Comparison of ENCODE assay signal across 17 cellular contexts in the genomic region with DNA sequence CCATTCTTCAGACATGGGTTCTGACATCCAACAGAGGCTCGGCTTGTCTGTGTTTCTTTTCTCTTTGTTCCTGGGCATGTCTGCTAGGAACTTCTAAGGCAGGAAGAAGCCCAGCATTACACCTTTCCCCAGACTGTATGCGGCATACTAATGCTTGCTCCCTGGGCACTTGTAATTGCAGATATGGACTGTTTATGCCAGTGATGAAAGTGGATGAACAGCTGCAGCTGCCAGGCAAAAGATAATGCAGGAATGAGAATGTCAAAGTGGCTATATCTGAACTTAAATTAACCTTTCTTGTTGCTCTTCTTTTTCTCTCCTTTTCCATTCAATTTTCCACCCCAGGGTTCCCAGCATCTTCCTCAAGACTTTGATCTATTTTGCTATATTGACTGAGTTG.
"Had no signal": no experiment of that assay in that cellular context is flagged by ENCODE, and none has a peak within 500 bp of the region (broad histone marks: within the 10 kb centered on the region; RNA-seq: fewer than 3 reads in every experiment).

No MANE protein-coding gene starts in this region.

- H3K4me1 ChIP-seq: lower lobe of right lung, psoas muscle, spleen, testis, tibial nerve, upper lobe of left lung had no signal

- H3K36me3 ChIP-seq: lower lobe of right lung, sigmoid colon, spleen, tibial nerve, upper lobe of left lung had no signal

- H3K9me3 ChIP-seq: lower lobe of right lung, psoas muscle, sigmoid colon, spleen, testis, tibial nerve, upper lobe of left lung had no signal

- H3K27ac ChIP-seq: dorsolateral prefrontal cortex, lower lobe of right lung, psoas muscle, sigmoid colon, skin epidermis, spleen, testis, tibial nerve, upper lobe of left lung had no signal

- H3K4me3 ChIP-seq: dorsolateral prefrontal cortex, lower lobe of right lung, psoas muscle, sigmoid colon, skin epidermis, spleen, testis, tibial nerve, upper lobe of left lung had no signal

- H3K27me3 ChIP-seq: dorsolateral prefrontal cortex, sigmoid colon, spleen, testis, tibial nerve, upper lobe of left lung had no signal

- DNase-seq: dorsolateral prefrontal cortex; effector CD4-positive, alpha-beta T cell; head of caudate nucleus; left ventricle myocardium superior; lower lobe of right lung; naive B cell; psoas muscle; right cardiac atrium; sigmoid colon; spleen; stimulated activated CD4-positive, alpha-beta T cell treated with anti-CD3 and anti-CD28 coated beads, Interleukin-4, amount 100 ng/mL, for 4 hours; stimulated activated naive CD8-positive, alpha-beta T cell treated with anti-CD3 and anti-CD28 coated beads, Interleukin-15, Interleukin-2, amounts not matched to agents 100 U/mL and 50 U/mL, for 24 hours; substantia nigra; testis; upper lobe of left lung had no signal
